ENCODE assay signal across 25 cellular contexts in the genomic region with DNA sequence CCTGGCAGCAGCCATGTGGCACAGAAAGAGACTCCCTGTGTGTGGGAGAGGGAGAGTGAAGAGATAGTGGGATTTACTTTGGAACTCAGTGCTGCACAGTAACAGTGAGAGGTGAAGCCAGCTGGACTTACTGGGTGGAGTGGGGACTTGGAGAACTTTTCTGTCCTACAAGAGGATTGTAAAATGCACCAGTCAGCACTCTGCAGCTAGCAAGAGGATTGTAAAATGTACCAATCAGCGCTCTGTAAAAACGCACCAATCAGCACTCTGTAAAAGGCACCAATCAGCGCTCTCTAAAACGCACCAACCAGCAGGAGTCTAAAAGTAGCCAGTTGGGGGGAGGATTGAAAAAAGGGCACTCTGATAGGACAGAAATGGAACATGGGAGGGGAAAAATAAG.
"Had no signal": no experiment of that assay in that cellular context is flagged by ENCODE, and none has a peak within 500 bp of the region (broad histone marks: within the 10 kb centered on the region; RNA-seq: fewer than 3 reads in every experiment).

No MANE protein-coding gene starts in this region.

- H3K4me3 Mint-ChIP-seq: immature natural killer cell; naive thymus-derived CD4-positive, alpha-beta T cell; natural killer cell treated with Interleukin-12 subunit alpha and Interleukin-12 subunit beta and Interleukin-15 and Interleukin-18, amount 100 ng/mL, for 72 hours; stimulated activated memory B cell treated with anti-CD40 and anti-IgM and Interleukin-4, amounts not matched to agents 10 μg/mL and 1 μg/mL and 100 μg/mL, for 72 hours; stimulated activated naive CD8-positive, alpha-beta T cell treated with anti-CD3 and anti-CD28 coated beads, Interleukin-15, amount 100 ng/mL, for 72 hours; type B pancreatic cell had no signal

- ATAC-seq: mucosa of descending colon; naive thymus-derived CD4-positive, alpha-beta T cell; natural killer cell treated with Interleukin-12 subunit alpha and Interleukin-12 subunit beta and Interleukin-15 and Interleukin-18, amount 100 ng/mL, for 72 hours; pancreas; right cardiac atrium; stimulated activated memory B cell treated with anti-CD40 and anti-IgM and Interleukin-4, amounts not matched to agents 10 μg/mL and 1 μg/mL and 100 μg/mL, for 72 hours; stimulated activated naive CD8-positive, alpha-beta T cell treated with anti-CD3 and anti-CD28 coated beads, Interleukin-15, amount 100 ng/mL, for 72 hours had no signal

- DNase-seq: hypothalamus; immature natural killer cell; left ventricle myocardium inferior; midbrain; mucosa of descending colon; naive thymus-derived CD4-positive, alpha-beta T cell; pancreas; posterior cingulate gyrus; retina; right cardiac atrium; stimulated activated CD4-positive, alpha-beta T cell treated with anti-CD3 and anti-CD28 coated beads, Interleukin-1b, Interleukin-23, amount 100 ng/mL, for 48 hours; stimulated activated CD4-positive, alpha-beta T cell treated with anti-CD3 and anti-CD28 coated beads, Interleukin-2, amount 100 ng/mL, for 48 hours; stimulated activated CD4-positive, alpha-beta T cell treated with anti-CD3 and anti-CD28 coated beads, Interleukin-4, amount 100 ng/mL, for 4 hours; stimulated activated CD8-positive, alpha-beta memory T cell treated with anti-CD3 and anti-CD28 coated beads, Interleukin-4, amount 100 ng/mL, for 48 hours; stimulated activated naive CD4-positive, alpha-beta T cell treated with Interleukin-2 at 50 U/mL for 16 hours; stimulated activated naive CD8-positive, alpha-beta T cell treated with anti-CD3 and anti-CD28 coated beads, Interleukin-15, amount 100 ng/mL, for 72 hours; substantia nigra; uterus had no signal

- H3K27ac Mint-ChIP-seq: immature natural killer cell; naive thymus-derived CD4-positive, alpha-beta T cell; natural killer cell treated with Interleukin-12 subunit alpha and Interleukin-12 subunit beta and Interleukin-15 and Interleukin-18, amount 100 ng/mL, for 72 hours; stimulated activated memory B cell treated with anti-CD40 and anti-IgM and Interleukin-4, amounts not matched to agents 10 μg/mL and 1 μg/mL and 100 μg/mL, for 72 hours; stimulated activated naive CD8-positive, alpha-beta T cell treated with anti-CD3 and anti-CD28 coated beads, Interleukin-15, amount 100 ng/mL, for 72 hours; type B pancreatic cell had no signal

- H3K4me3 ChIP-seq: left ventricle myocardium inferior, lung, mucosa of descending colon, pancreas, prostate gland, smooth muscle cell, tibial nerve, uterus had no signal

- H3K27me3 Mint-ChIP-seq: natural killer cell treated with Interleukin-12 subunit alpha and Interleukin-12 subunit beta and Interleukin-15 and Interleukin-18, amount 100 ng/mL, for 72 hours; stimulated activated memory B cell treated with anti-CD40 and anti-IgM and Interleukin-4, amounts not matched to agents 10 μg/mL and 1 μg/mL and 100 μg/mL, for 72 hours; stimulated activated naive CD8-positive, alpha-beta T cell treated with anti-CD3 and anti-CD28 coated beads, Interleukin-15, amount 100 ng/mL, for 72 hours; type B pancreatic cell had no signal

- H3K9me3 ChIP-seq: pancreas, prostate gland, uterus had no signal

- H3K4me1 ChIP-seq: left ventricle myocardium inferior, pancreas, prostate gland, tibial nerve, uterus had no signal

- H3K36me3 ChIP-seq: left ventricle myocardium inferior, pancreas, prostate gland, tibial nerve, uterus had no signal

- H3K27ac ChIP-seq: left ventricle myocardium inferior, pancreas, prostate gland, tibial nerve, uterus had no signal

- H3K27me3 ChIP-seq: pancreas, tibial nerve, uterus had no signal

- H3K36me3 Mint-ChIP-seq: immature natural killer cell; naive thymus-derived CD4-positive, alpha-beta T cell; natural killer cell treated with Interleukin-12 subunit alpha and Interleukin-12 subunit beta and Interleukin-15 and Interleukin-18, amount 100 ng/mL, for 72 hours; type B pancreatic cell had no signal

- H3K4me2 ChIP-seq: smooth muscle cell had no signal

- H3K4me1 Mint-ChIP-seq: immature natural killer cell; naive thymus-derived CD4-positive, alpha-beta T cell; stimulated activated memory B cell treated with anti-CD40 and anti-IgM and Interleukin-4, amounts not matched to agents 10 μg/mL and 1 μg/mL and 100 μg/mL, for 72 hours; stimulated activated naive CD8-positive, alpha-beta T cell treated with anti-CD3 and anti-CD28 coated beads, Interleukin-15, amount 100 ng/mL, for 72 hours had no signal
